ENCODE assay signal across 14 cellular contexts in genomic region chr15:25422021-25422420, GRCh38. TPM values are rescaled to one million over a fixed set of nuclear protein-coding genes. Genes with fewer than 3 reads are reported as not detected.
A peak's percentile ranks its signal among the peaks of the same experiment; 100 is the strongest.
DNase-seq lines count a peak whose midpoint lies in the region; FAIRE-seq lines count a peak whose summit lies in the region.
"Had no signal": no experiment of that assay in that cellular context is flagged by ENCODE, and none has a peak within 500 bp of the region (broad histone marks: within the 10 kb centered on the region; RNA-seq: fewer than 3 reads in every experiment).

No MANE protein-coding gene starts in this region.

- FAIRE-seq in frontal cortex (lab: Jason Lieb, UNC), result no peak

- DNase-seq in EH (ENCODE audit: low read depth) (peak; percentile 50), RPMI7951 (ENCODE audit: low read depth) (peak; percentile 56), dermis blood vessel endothelial cell (peak; percentile 38), lung microvascular endothelial cell (ENCODE audit: low read depth in 2 of 2) (peak; percentile 53 to 60), frontal cortex (ENCODE audit: low spot score in 2 of 2) (no peak), DMS79 treated with DMSO at 0.1 percent for 48 hours (lab: John Stamatoyannopoulos, UW) (no peak)
- no peak for DNase-seq in activated CD4-positive, alpha-beta T cell treated with anti-CD3 and anti-CD28 coated beads, Interleukin-2, amount 50 U/mL, for 48 hours
- DNase-seq: AML-193; CD4-positive, CD25-positive, alpha-beta regulatory T cell; H7; MG63; NCI-H1092; NCI-H510A treated with DMSO at 0.1 percent for 48 hours; Right ventricle myocardium superior had no signal

RNA-seq across cellular contexts. Expression of gene UBE3A, which starts 16.8 kb away (rescaled TPM):
- 51.0 and 66.4 TPM in 2 replicates for total RNA-seq in RPMI7951 (2014; rRNA removed; shearing (Covaris generic))
- total RNA-seq in dermis blood vessel endothelial cell, result 60.7 and 72.5 TPM in 2 replicates
- total RNA-seq in lung microvascular endothelial cell, result 27.5 and 48.8 TPM in 2 replicates
- 278 TPM for total RNA-seq in frontal cortex

Comparison
In these comparisons a context has a peak if more than half of its experiments do, and no peak if none do; other contexts are left out.
1. DNase-seq: peak in EH (single experiment), RPMI7951 (single experiment), dermis blood vessel endothelial cell (single experiment) and lung microvascular endothelial cell (2 of 2); none in activated CD4-positive, alpha-beta T cell treated with anti-CD3 and anti-CD28 coated beads, Interleukin-2, amount 50 U/mL, for 48 hours (0 of 2), frontal cortex (0 of 2) and DMS79 treated with DMSO at 0.1 percent for 48 hours (single experiment).